20 cellular contexts compared by ENCODE assay signal in genomic region chr19:38545596-38545995, GRCh38.
DNase-seq lines count a peak whose midpoint lies in the region; ATAC-seq lines count a peak whose summit lies in the region.
"Had no signal": no experiment of that assay in that cellular context is flagged by ENCODE, and none has a peak within 500 bp of the region (broad histone marks: within the 10 kb centered on the region; RNA-seq: fewer than 3 reads in every experiment).

No MANE protein-coding gene starts in this region.

- H3K4me3 Mint-ChIP-seq in activated CD4-positive, alpha-beta T cell treated with anti-CD3 and anti-CD28 coated beads, Interleukin-2, amount 10 ng/mL, durations not matched to agents 24 days and 14 days = no peak overlapping the region
- H3K4me3 Mint-ChIP-seq in stimulated activated memory B cell treated with anti-CD40 and anti-IgM and Interleukin-4, amounts not matched to agents 10 μg/mL and 1 μg/mL and 100 μg/mL, for 72 hours = no peak overlapping the region
- H3K4me3 Mint-ChIP-seq: B cell, memory B cell had no signal

- H3K27me3 Mint-ChIP-seq in activated CD4-positive, alpha-beta T cell treated with anti-CD3 and anti-CD28 coated beads, Interleukin-2, amount 10 ng/mL, durations not matched to agents 24 days and 14 days = peaks cover 2% of the 10 kb centered on the region
- no peaks in the 10 kb centered on the region for H3K27me3 Mint-ChIP-seq in stimulated activated memory B cell treated with anti-CD40 and anti-IgM and Interleukin-4, amounts not matched to agents 10 μg/mL and 1 μg/mL and 100 μg/mL, for 72 hours
- H3K27me3 Mint-ChIP-seq: B cell, memory B cell had no signal

- H3K36me3 Mint-ChIP-seq in activated CD4-positive, alpha-beta T cell treated with anti-CD3 and anti-CD28 coated beads, Interleukin-2, amount 10 ng/mL, durations not matched to agents 24 days and 14 days (ENCODE audit: low read depth) = no peaks in the 10 kb centered on the region
- H3K36me3 Mint-ChIP-seq in stimulated activated memory B cell treated with anti-CD40 and anti-IgM and Interleukin-4, amounts not matched to agents 10 μg/mL and 1 μg/mL and 100 μg/mL, for 72 hours = no peaks in the 10 kb centered on the region
- H3K36me3 Mint-ChIP-seq: activated naive CD4-positive, alpha-beta T cell treated with anti-CD3 and anti-CD28 coated beads, Interleukin-2, amount 50 U/mL, for 72 hours; memory B cell had no signal

- DNase-seq in activated CD4-positive, alpha-beta T cell treated with anti-CD3 and anti-CD28 coated beads, Interleukin-2, amount 10 ng/mL, durations not matched to agents 24 days and 14 days = no peak
- DNase-seq in activated CD4-positive, alpha-beta T cell treated with anti-CD3 and anti-CD28 coated beads for 1 hour = no peak
- DNase-seq in MV-4-11 (lab: John Stamatoyannopoulos, UW) (peak; percentile 44), fibroblast of gingiva (ENCODE audit: low read depth) (peak; percentile 62), HCEC 1CT (no peak), NCI-H1092 (lab: John Stamatoyannopoulos, UW) (no peak), RPMI8226 (no peak)
- DNase-seq: central memory CD4-positive, alpha-beta T cell; DMS79; heart left ventricle; left colon; NCI-H2081; NCI-H748 treated with DMSO at 0.1 percent for 48 hours; OCI-M1; SHP77; upper lobe of left lung had no signal

- peaks cover 22% of the 10 kb centered on the region for H3K4me1 Mint-ChIP-seq in activated CD4-positive, alpha-beta T cell treated with anti-CD3 and anti-CD28 coated beads, Interleukin-2, amount 10 ng/mL, durations not matched to agents 24 days and 14 days
- H3K4me1 Mint-ChIP-seq in stimulated activated memory B cell treated with anti-CD40 and anti-IgM and Interleukin-4, amounts not matched to agents 10 μg/mL and 1 μg/mL and 100 μg/mL, for 72 hours = peaks cover 25% of the 10 kb centered on the region

- H3K27ac Mint-ChIP-seq in activated CD4-positive, alpha-beta T cell treated with anti-CD3 and anti-CD28 coated beads, Interleukin-2, amount 10 ng/mL, durations not matched to agents 24 days and 14 days = peak overlapping the region; percentile 58
- H3K27ac Mint-ChIP-seq in stimulated activated memory B cell treated with anti-CD40 and anti-IgM and Interleukin-4, amounts not matched to agents 10 μg/mL and 1 μg/mL and 100 μg/mL, for 72 hours = peak overlapping the region; percentile 43
- H3K27ac Mint-ChIP-seq: B cell had no signal

- H3K9me3 Mint-ChIP-seq in activated CD4-positive, alpha-beta T cell treated with anti-CD3 and anti-CD28 coated beads, Interleukin-2, amount 10 ng/mL, durations not matched to agents 24 days and 14 days = no peaks in the 10 kb centered on the region
- no peaks in the 10 kb centered on the region for H3K9me3 Mint-ChIP-seq in stimulated activated memory B cell treated with anti-CD40 and anti-IgM and Interleukin-4, amounts not matched to agents 10 μg/mL and 1 μg/mL and 100 μg/mL, for 72 hours
- H3K9me3 Mint-ChIP-seq: activated naive CD4-positive, alpha-beta T cell treated with anti-CD3 and anti-CD28 coated beads, Interleukin-2, amount 50 U/mL, for 72 hours had no signal

- intact Hi-C loops in activated CD4-positive, alpha-beta T cell treated with anti-CD3 and anti-CD28 coated beads, Interleukin-2, amount 10 ng/mL, durations not matched to agents 24 days and 14 days (cut with micrococcal nuclease) = loop anchor here (2.0 kb wide), 2 partner anchors 31 to 73 kb away; partner anchors contain the start of gene EIF3K

- no peak for ATAC-seq in stimulated activated memory B cell treated with anti-CD40 and anti-IgM and Interleukin-4, amounts not matched to agents 10 μg/mL and 1 μg/mL and 100 μg/mL, for 72 hours
- ATAC-seq: heart left ventricle, left colon had no signal

Comparison
In these comparisons a context has a peak if more than half of its experiments do, and no peak if none do; other contexts are left out.
1. DNase-seq: peak in MV-4-11 (single experiment) and fibroblast of gingiva (single experiment); none in activated CD4-positive, alpha-beta T cell treated with anti-CD3 and anti-CD28 coated beads, Interleukin-2, amount 10 ng/mL, durations not matched to agents 24 days and 14 days (single experiment), activated CD4-positive, alpha-beta T cell treated with anti-CD3 and anti-CD28 coated beads for 1 hour (single experiment), HCEC 1CT (single experiment), NCI-H1092 (single experiment) and RPMI8226 (single experiment).